Comparison of ENCODE assay signal across 17 cellular contexts in genomic region chr6:169958510-169958909, GRCh38.
DNase-seq lines count a peak whose midpoint lies in the region; ATAC-seq lines count a peak whose summit lies in the region.
"Had no signal": no experiment of that assay in that cellular context is flagged by ENCODE, and none has a peak within 500 bp of the region (broad histone marks: within the 10 kb centered on the region; RNA-seq: fewer than 3 reads in every experiment).

No MANE protein-coding gene starts in this region.

- DNase-seq in activated naive CD8-positive, alpha-beta T cell treated with anti-CD3 and anti-CD28 coated beads, Interleukin-2, amount 10 ng/mL, durations not matched to agents 7 days and 5 days: no peak
- no peak for DNase-seq in naive thymus-derived CD4-positive, alpha-beta T cell
- DNase-seq in KBM-7 (no peak), NCI-H2171 treated with DMSO at 0.1 percent for 48 hours (lab: John Stamatoyannopoulos, UW) (no peak)
- DNase-seq: DND-41, GM23248, PC-3, right cardiac atrium had no signal

- peak overlapping the region in 2 of 4 donors; percentile 29 to 64 for H3K4me3 Mint-ChIP-seq in IgD-negative memory B cell
- no peak overlapping the region for H3K4me3 Mint-ChIP-seq in activated naive CD8-positive, alpha-beta T cell treated with anti-CD3 and anti-CD28 coated beads, Interleukin-2, amount 10 ng/mL, durations not matched to agents 7 days and 5 days
- H3K4me3 Mint-ChIP-seq in naive thymus-derived CD4-positive, alpha-beta T cell: peak overlapping the region in 5 of 10 donors; percentile 55 to 79 (median 71)
- H3K4me3 Mint-ChIP-seq: activated CD4-positive, alpha-beta memory T cell treated with anti-CD3 and anti-CD28 coated beads for 36 hours had no signal

- peaks cover 0 to 7% (median 0%) of the 10 kb centered on the region in 11 experiments; a peak in 1 of 22 replicates for H3K9me3 ChIP-seq in BLaER1 treated with 17β-estradiol and CSF1 and Interleukin-3, amounts not matched to agents 10 nM and 100 nM (replicated peaks in 1 of 11)
- H3K9me3 ChIP-seq in naive thymus-derived CD4-positive, alpha-beta T cell (ENCODE audit: control insufficient read depth in 2 of 3, low read length in 3 of 3): no peaks in the 10 kb centered on the region
- H3K9me3 ChIP-seq: breast epithelium had no signal

- peak overlapping the region; percentile 52 to 82 (median 76); a peak in 14 of 22 replicates for H3K4me2 ChIP-seq in BLaER1 treated with 17β-estradiol and CSF1 and Interleukin-3, amounts not matched to agents 10 nM and 100 nM

- POLR2A ChIA-PET in activated naive CD8-positive, alpha-beta T cell treated with anti-CD3 and anti-CD28 coated beads, Interleukin-2, amount 10 ng/mL, durations not matched to agents 7 days and 5 days (lab: Charles Lee): no interaction called here
- POLR2A ChIA-PET in naive thymus-derived CD4-positive, alpha-beta T cell (lab: Charles Lee): no interaction called here

- no peaks in the 10 kb centered on the region for H4K20me1 ChIP-seq in BLaER1 treated with 17β-estradiol and CSF1 and Interleukin-3, amounts not matched to agents 10 nM and 100 nM

- H3K27me3 Mint-ChIP-seq in IgD-negative memory B cell: peaks cover 18% of the 10 kb centered on the region
- peaks cover 23% of the 10 kb centered on the region for H3K27me3 Mint-ChIP-seq in activated naive CD8-positive, alpha-beta T cell treated with anti-CD3 and anti-CD28 coated beads, Interleukin-2, amount 10 ng/mL, durations not matched to agents 7 days and 5 days
- H3K27me3 Mint-ChIP-seq in naive thymus-derived CD4-positive, alpha-beta T cell: peaks cover 0 to 22% (median 10%) of the 10 kb centered on the region in 5 donors

- H3K4me3 ChIP-seq in BLaER1 treated with 17β-estradiol and CSF1 and Interleukin-3, amounts not matched to agents 10 nM and 100 nM: no peak overlapping the region
- no peak overlapping the region for H3K4me3 ChIP-seq in naive thymus-derived CD4-positive, alpha-beta T cell (ENCODE audit: low read length)
- H3K4me3 ChIP-seq: breast epithelium, GM23248 had no signal

- H3K27ac ChIP-seq in BLaER1 treated with 17β-estradiol and CSF1 and Interleukin-3, amounts not matched to agents 10 nM and 100 nM: no peak overlapping the region
- peak overlapping the region; percentile 38 for H3K27ac ChIP-seq in naive thymus-derived CD4-positive, alpha-beta T cell (ENCODE audit: low read depth, low read length)
- H3K27ac ChIP-seq: breast epithelium, GM23248, HL-60, VCaP had no signal

- H3K9ac ChIP-seq in BLaER1 treated with 17β-estradiol and CSF1 and Interleukin-3, amounts not matched to agents 10 nM and 100 nM: no peak overlapping the region
- H3K9ac ChIP-seq: GM23248 had no signal

- H3K27me3 ChIP-seq in BLaER1 treated with 17β-estradiol and CSF1 and Interleukin-3, amounts not matched to agents 10 nM and 100 nM: peaks cover 5 to 33% (median 18%) of the 10 kb centered on the region in 11 experiments; a peak in 20 of 22 replicates
- no peaks in the 10 kb centered on the region for H3K27me3 ChIP-seq in naive thymus-derived CD4-positive, alpha-beta T cell (ENCODE audit: control insufficient read depth in 2 of 2, insufficient read depth in 2 of 2, low read length in 2 of 2)

- H3K4me1 ChIP-seq in BLaER1 treated with 17β-estradiol and CSF1 and Interleukin-3, amounts not matched to agents 10 nM and 100 nM: peaks cover 21 to 42% (median 36%) of the 10 kb centered on the region in 10 experiments
- peaks cover 0 to 6% of the 10 kb centered on the region in 2 donors for H3K4me1 ChIP-seq in naive thymus-derived CD4-positive, alpha-beta T cell (ENCODE audit: control insufficient read depth in 2 of 2, insufficient read depth in 2 of 2, low read length in 2 of 2)
- H3K4me1 ChIP-seq: breast epithelium had no signal

- H3K27ac Mint-ChIP-seq in IgD-negative memory B cell: peak overlapping the region in 2 of 3 donors; percentile 90 to 91
- H3K27ac Mint-ChIP-seq in activated naive CD8-positive, alpha-beta T cell treated with anti-CD3 and anti-CD28 coated beads, Interleukin-2, amount 10 ng/mL, durations not matched to agents 7 days and 5 days: peak overlapping the region; percentile 38
- peak overlapping the region in 7 of 9 donors; percentile 69 to 98 (median 88) for H3K27ac Mint-ChIP-seq in naive thymus-derived CD4-positive, alpha-beta T cell
- H3K27ac Mint-ChIP-seq: activated CD4-positive, alpha-beta memory T cell treated with anti-CD3 and anti-CD28 coated beads for 36 hours; T-helper 17 cell had no signal

- H3K36me3 ChIP-seq in BLaER1 treated with 17β-estradiol and CSF1 and Interleukin-3, amounts not matched to agents 10 nM and 100 nM: no peaks in the 10 kb centered on the region
- H3K36me3 ChIP-seq in naive thymus-derived CD4-positive, alpha-beta T cell (ENCODE audit: control insufficient read depth in 2 of 3, insufficient read depth in 3 of 3, low read length in 3 of 3): no peaks in the 10 kb centered on the region
- H3K36me3 ChIP-seq: breast epithelium had no signal

- ATAC-seq in activated naive CD8-positive, alpha-beta T cell treated with anti-CD3 and anti-CD28 coated beads, Interleukin-2, amount 10 ng/mL, durations not matched to agents 7 days and 5 days (ENCODE audit: low read depth): no peak
- ATAC-seq in naive thymus-derived CD4-positive, alpha-beta T cell: no peak
- no peak for ATAC-seq in HG02840 (IDR thresholded peaks at IDR 0.05; ENCODE audit: low FRiP score, unreplicated experiment)
- ATAC-seq: PC-3 had no signal

- intact Hi-C loops in naive thymus-derived CD4-positive, alpha-beta T cell (cut with micrococcal nuclease): loop anchor here (2.0 to 10.0 kb wide), 3 partner anchors 32 to 164 kb away; no protein-coding TSS in a partner anchor

- no peaks in the 10 kb centered on the region for H3K36me3 Mint-ChIP-seq in IgD-negative memory B cell
- no peaks in the 10 kb centered on the region for H3K36me3 Mint-ChIP-seq in activated naive CD8-positive, alpha-beta T cell treated with anti-CD3 and anti-CD28 coated beads, Interleukin-2, amount 10 ng/mL, durations not matched to agents 7 days and 5 days
- H3K36me3 Mint-ChIP-seq in naive thymus-derived CD4-positive, alpha-beta T cell: no peaks in the 10 kb centered on the region
- H3K36me3 Mint-ChIP-seq: activated CD4-positive, alpha-beta memory T cell treated with anti-CD3 and anti-CD28 coated beads for 36 hours had no signal

- H3K9me3 Mint-ChIP-seq in IgD-negative memory B cell: no peaks in the 10 kb centered on the region
- H3K9me3 Mint-ChIP-seq in activated naive CD8-positive, alpha-beta T cell treated with anti-CD3 and anti-CD28 coated beads, Interleukin-2, amount 10 ng/mL, durations not matched to agents 7 days and 5 days: no peaks in the 10 kb centered on the region
- peaks cover 0 to 4% (median 0%) of the 10 kb centered on the region in 11 donors for H3K9me3 Mint-ChIP-seq in naive thymus-derived CD4-positive, alpha-beta T cell
- H3K9me3 Mint-ChIP-seq: activated CD4-positive, alpha-beta memory T cell treated with anti-CD3 and anti-CD28 coated beads for 36 hours; dendritic cell treated with granulocyte-macrophage colony-stimulating factor and Interleukin-4, amounts not matched to agents 40 ng/mL and 50 ng/mL, for 4 days had no signal

- peaks cover 0 to 20% (median 2%) of the 10 kb centered on the region in 3 donors for H3K4me1 Mint-ChIP-seq in IgD-negative memory B cell
- H3K4me1 Mint-ChIP-seq in activated naive CD8-positive, alpha-beta T cell treated with anti-CD3 and anti-CD28 coated beads, Interleukin-2, amount 10 ng/mL, durations not matched to agents 7 days and 5 days: peaks cover 18% of the 10 kb centered on the region
- peaks cover 0 to 31% (median 20%) of the 10 kb centered on the region in 7 donors for H3K4me1 Mint-ChIP-seq in naive thymus-derived CD4-positive, alpha-beta T cell

- CTCF ChIA-PET in naive thymus-derived CD4-positive, alpha-beta T cell (lab: Charles Lee): no interaction called here

- in situ Hi-C loops in KBM-7 (cut with MboI; ENCODE audit: low pct_unique_long_range_greater_than_20kb, low sequenced_read_pairs): no loop called here

Comparison
In these comparisons a context has a peak if more than half of its experiments do, and no peak if none do; other contexts are left out.
1. H3K27ac Mint-ChIP-seq: peak in every context shown above with its lines; median percentile 90 in IgD-negative memory B cell; 88 in naive thymus-derived CD4-positive, alpha-beta T cell; 38 in activated naive CD8-positive, alpha-beta T cell treated with anti-CD3 and anti-CD28 coated beads, Interleukin-2, amount 10 ng/mL, durations not matched to agents 7 days and 5 days.